ENCODE assay signal across 8 cellular contexts in the genomic region with DNA sequence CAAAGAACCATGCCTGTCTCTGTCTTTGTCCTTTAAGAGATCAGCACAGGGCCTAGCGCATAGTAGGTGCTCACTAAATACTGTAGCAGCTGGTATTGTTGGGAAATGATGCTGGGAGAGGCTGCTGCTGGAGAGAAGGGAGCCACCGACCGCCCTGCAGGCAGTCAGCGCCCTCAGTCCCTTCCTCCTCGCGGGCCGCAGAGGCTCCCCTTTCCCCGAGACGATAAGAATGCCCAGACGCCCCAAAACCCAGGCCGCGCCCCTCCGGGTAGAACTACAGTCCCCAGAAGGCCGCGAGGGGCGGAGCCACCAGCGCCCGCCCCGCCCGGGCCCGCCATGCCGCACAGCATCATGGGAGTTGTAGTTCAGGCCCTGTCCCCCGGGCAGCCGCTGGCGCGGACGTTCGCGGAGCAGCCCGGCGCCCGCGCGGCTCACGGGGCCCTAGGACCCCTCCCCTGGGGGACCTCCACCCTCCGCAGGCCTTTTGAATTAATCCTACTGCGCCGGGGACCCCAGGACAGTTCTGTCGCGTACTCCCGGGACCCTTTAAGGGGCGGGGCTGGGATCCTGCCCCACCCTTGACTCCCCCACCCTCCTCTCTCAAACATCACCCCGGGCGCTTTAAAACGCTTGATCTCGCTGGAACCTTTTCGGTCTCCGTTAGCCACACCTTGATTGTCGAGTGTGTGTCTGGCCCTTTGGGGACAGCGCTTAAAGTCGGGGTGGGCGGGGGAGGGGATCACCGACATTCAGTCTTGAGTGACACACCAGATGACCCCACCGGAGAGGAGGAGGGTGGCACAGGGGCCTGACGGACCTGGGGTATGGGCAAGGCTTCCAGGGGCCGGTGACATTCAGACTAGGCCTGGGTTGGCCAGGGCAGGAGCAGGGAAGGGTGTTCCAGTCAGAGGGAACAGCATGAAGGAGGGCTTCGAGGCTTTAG. TPM values are rescaled to one million over a fixed set of nuclear protein-coding genes. Genes with fewer than 3 reads are reported as not detected.
DNase-seq lines count a peak whose midpoint lies in the region; ATAC-seq lines count a peak whose summit lies in the region.

No MANE protein-coding gene starts in this region.

- POLR2A ChIA-PET in activated CD8-positive, alpha-beta T cell treated with anti-CD3 and anti-CD28 coated beads, Interleukin-2, amount 10 ng/mL, durations not matched to agents 7 days and 5 days (lab: Charles Lee), result no interaction called here

- H3K4me1 ChIP-seq in ectodermal cell (ENCODE audit: control insufficient read depth, insufficient read depth, low read length), result peaks cover 9% of the 10 kb centered on the region

- peak; percentile 78 for ATAC-seq in HG03045 (IDR thresholded peaks at IDR 0.05; ENCODE audit: unreplicated experiment)
- peak; percentile 97 for ATAC-seq in activated CD8-positive, alpha-beta T cell treated with anti-CD3 and anti-CD28 coated beads, Interleukin-2, amount 10 ng/mL, durations not matched to agents 7 days and 5 days

- H3K4me1 Mint-ChIP-seq in activated CD8-positive, alpha-beta T cell treated with anti-CD3 and anti-CD28 coated beads, Interleukin-2, amount 10 ng/mL, durations not matched to agents 7 days and 5 days (ENCODE audit: low read depth), result peaks cover 25% of the 10 kb centered on the region

- peaks cover 16% of the 10 kb centered on the region for H3K27me3 ChIP-seq in ectodermal cell (ENCODE audit: control insufficient read depth, insufficient read depth, low read length, poor library complexity, severe bottlenecking)

- peak overlapping the region; percentile 72 for H3K4me3 Mint-ChIP-seq in activated CD8-positive, alpha-beta T cell treated with anti-CD3 and anti-CD28 coated beads, Interleukin-2, amount 10 ng/mL, durations not matched to agents 7 days and 5 days

- no peaks in the 10 kb centered on the region for H3K9me3 Mint-ChIP-seq in activated CD8-positive, alpha-beta T cell treated with anti-CD3 and anti-CD28 coated beads, Interleukin-2, amount 10 ng/mL, durations not matched to agents 7 days and 5 days (ENCODE audit: insufficient read depth)

- 8 to 9% methylated on average over 57 of the region's 57 CpGs for WGBS in ectodermal cell, 2 experiments

- H3K27me3 Mint-ChIP-seq in activated CD8-positive, alpha-beta T cell treated with anti-CD3 and anti-CD28 coated beads, Interleukin-2, amount 10 ng/mL, durations not matched to agents 7 days and 5 days (ENCODE audit: low read depth), result peaks cover 2% of the 10 kb centered on the region

- no peaks in the 10 kb centered on the region for H3K36me3 ChIP-seq in ectodermal cell (ENCODE audit: control insufficient read depth, insufficient read depth, low read length)

- H3K4me3 ChIP-seq in ectodermal cell (ENCODE audit: insufficient read depth, low read depth, low read length), result peak overlapping the region; percentile 65

- no peaks in the 10 kb centered on the region for H3K36me3 Mint-ChIP-seq in activated CD8-positive, alpha-beta T cell treated with anti-CD3 and anti-CD28 coated beads, Interleukin-2, amount 10 ng/mL, durations not matched to agents 7 days and 5 days (ENCODE audit: low read depth)

- H3K9me3 ChIP-seq in ectodermal cell (ENCODE audit: control insufficient read depth, low read length), result no peaks in the 10 kb centered on the region

- H3K27ac ChIP-seq in ectodermal cell (ENCODE audit: insufficient read depth, low read depth, low read length, poor library complexity, severe bottlenecking), result no peak overlapping the region

- H3K27ac Mint-ChIP-seq in activated CD8-positive, alpha-beta T cell treated with anti-CD3 and anti-CD28 coated beads, Interleukin-2, amount 10 ng/mL, durations not matched to agents 7 days and 5 days, result peak overlapping the region; percentile 84

- CTCF ChIA-PET in activated CD8-positive, alpha-beta T cell treated with anti-CD3 and anti-CD28 coated beads, Interleukin-2, amount 10 ng/mL, durations not matched to agents 7 days and 5 days (lab: Charles Lee), result no interaction called here

- DNase-seq in NCI-H146 (lab: John Stamatoyannopoulos, UW), result peak; percentile 15
- no peak for DNase-seq in NCI-H146 treated with DMSO at 0.1 percent for 48 hours (lab: John Stamatoyannopoulos, UW; ENCODE audit: unreplicated experiment)
- DNase-seq in NCI-H748 treated with DMSO at 0.1 percent for 48 hours (lab: John Stamatoyannopoulos, UW), result peak; percentile 45
- peak; percentile 93 for DNase-seq in activated CD8-positive, alpha-beta T cell treated with anti-CD3 and anti-CD28 coated beads, Interleukin-2, amount 10 ng/mL, durations not matched to agents 7 days and 5 days
- DNase-seq in medulla oblongata (ENCODE audit: extremely low spot score), result peak; percentile 80
- peak; percentile 77 to 89 (median 88) for DNase-seq in stimulated activated CD4-positive, alpha-beta T cell treated with anti-CD3 and anti-CD28 coated beads, TNF-alpha, amount 100 ng/mL, for 24 hours (ENCODE audit: low read depth in 3 of 3)

RNA-seq across cellular contexts. Expression of gene IER5L, which starts 24.8 kb away (rescaled TPM):
- 1 to 10 TPM; 6.0 to 6.1 TPM for total RNA-seq in activated CD8-positive, alpha-beta T cell treated with anti-CD3 and anti-CD28 coated beads, Interleukin-2, amount 10 ng/mL, durations not matched to agents 7 days and 5 days
- polyA plus RNA-seq in ectodermal cell (2013, experiment 1 of 4), result 20.7 TPM
- polyA plus RNA-seq in ectodermal cell (2013, experiment 2 of 4), result 13.6 TPM
- polyA plus RNA-seq in ectodermal cell (2013, experiment 3 of 4), result 25.1 TPM
- polyA plus RNA-seq in ectodermal cell (2013, experiment 4 of 4), result 22.6 TPM
